14 cellular contexts compared by ENCODE assay signal in genomic region chr17:64368277-64368676, GRCh38. TPM values are rescaled to one million over a fixed set of nuclear protein-coding genes. Genes with fewer than 3 reads are reported as not detected.
A peak's percentile ranks its signal among the peaks of the same experiment; 100 is the strongest.
DNase-seq lines count a peak whose midpoint lies in the region; ATAC-seq, FAIRE-seq and TF ChIP-seq lines count a peak whose summit lies in the region.
"Had no signal": no experiment of that assay in that cellular context is flagged by ENCODE, and none has a peak within 500 bp of the region (broad histone marks: within the 10 kb centered on the region; RNA-seq: fewer than 3 reads in every experiment).

No MANE protein-coding gene starts in this region.

- CTCF ChIA-PET in activated CD8-positive, alpha-beta T cell treated with anti-CD3 and anti-CD28 coated beads for 36 hours (lab: Charles Lee) = no interaction called here
- CTCF ChIA-PET in activated CD8-positive, alpha-beta T cell treated with anti-CD3 and anti-CD28 coated beads, Interleukin-2, amount 10 ng/mL, durations not matched to agents 7 days and 5 days (lab: Charles Lee) = interaction anchor here (0.6 to 1.6 kb wide), 2 partner anchors 13 to 50 kb away, joined by 3 to 4 read pairs; no protein-coding TSS in a partner anchor
- CTCF ChIA-PET in HepG2 (lab: Yijun Ruan, JAX; ENCODE audit: low intra/inter-chr PET ratio, low total read pairs) = no interaction called here

- TF ChIP-seq CTCF in activated CD8-positive, alpha-beta T cell treated with anti-CD3 and anti-CD28 coated beads for 36 hours (IDR thresholded peaks at IDR 0.05) = no peak
- TF ChIP-seq CTCF in HepG2 (CRISPR knock-in tag; IDR thresholded peaks at IDR 0.05) (no peak), right lobe of liver (IDR thresholded peaks at IDR 0.05) (no peak)

- TF ChIP-seq POLR2A in HepG2 (IDR thresholded peaks at IDR 0.05; ENCODE audit: insufficient read depth in 1 of 2, low read depth in 2 of 2, low read length in 2 of 2) = no peak
- TF ChIP-seq POLR2A in right lobe of liver (IDR thresholded peaks at IDR 0.05) = no peak

- POLR2A ChIA-PET in activated CD8-positive, alpha-beta T cell treated with anti-CD3 and anti-CD28 coated beads for 36 hours (lab: Charles Lee) = no interaction called here
- POLR2A ChIA-PET in activated CD8-positive, alpha-beta T cell treated with anti-CD3 and anti-CD28 coated beads, Interleukin-2, amount 10 ng/mL, durations not matched to agents 7 days and 5 days (lab: Charles Lee) = no interaction called here
- POLR2A ChIA-PET in HepG2 (lab: Yijun Ruan, JAX) = interaction anchor here (0.7 to 1.6 kb wide), 4 partner anchors 18 to 412 kb away, joined by 3 to 24 read pairs (median 4); no protein-coding TSS in a partner anchor
- POLR2A ChIA-PET in naive thymus-derived CD8-positive, alpha-beta T cell (lab: Charles Lee) = no interaction called here

- intact Hi-C loops in activated CD8-positive, alpha-beta T cell treated with anti-CD3 and anti-CD28 coated beads for 36 hours (cut with micrococcal nuclease) = no loop called here
- intact Hi-C loops in HepG2 (cut with micrococcal nuclease; ENCODE audit: unreplicated experiment) = no loop called here
- intact Hi-C loops in right lobe of liver (cut with DNase I) = no loop called here

- no peaks in the 10 kb centered on the region for H3K9me3 ChIP-seq in HepG2 (ENCODE audit: low read length)
- H3K9me3 ChIP-seq in right lobe of liver = no peaks in the 10 kb centered on the region
- H3K9me3 ChIP-seq: HAP-1 had no signal

- BruUV-seq in HepG2 (replicated peaks; lab: Mats Ljungman, UMichigan) = no TSS peak

- FAIRE-seq in HepG2 (lab: Jason Lieb, UNC) = no peak
- FAIRE-seq: GM19239, H1 had no signal

- H3K79me2 ChIP-seq in HepG2 (ENCODE audit: insufficient read depth, low read length) = no peaks in the 10 kb centered on the region

- DNase-seq in activated CD8-positive, alpha-beta T cell treated with anti-CD3 and anti-CD28 coated beads for 36 hours = no peak
- no peak for DNase-seq in activated CD8-positive, alpha-beta T cell treated with anti-CD3 and anti-CD28 coated beads, Interleukin-2, amount 10 ng/mL, durations not matched to agents 7 days and 5 days
- DNase-seq in HepG2 (ENCODE audit: low spot score) = no peak
- DNase-seq in right lobe of liver = no peak
- DNase-seq in naive thymus-derived CD8-positive, alpha-beta T cell = no peak
- DNase-seq in SHP77 (lab: John Stamatoyannopoulos, UW) = no peak
- no peak for DNase-seq in OCI-M2 (lab: John Stamatoyannopoulos, UW; ENCODE audit: unreplicated experiment)
- DNase-seq: DMS53, GF-D8 had no signal

- H3K9me3 Mint-ChIP-seq in activated CD8-positive, alpha-beta T cell treated with anti-CD3 and anti-CD28 coated beads for 36 hours = no peaks in the 10 kb centered on the region
- no peaks in the 10 kb centered on the region for H3K9me3 Mint-ChIP-seq in activated CD8-positive, alpha-beta T cell treated with anti-CD3 and anti-CD28 coated beads, Interleukin-2, amount 10 ng/mL, durations not matched to agents 7 days and 5 days (ENCODE audit: insufficient read depth)
- H3K9me3 Mint-ChIP-seq in naive thymus-derived CD8-positive, alpha-beta T cell = no peaks in the 10 kb centered on the region

- H3K4me3 Mint-ChIP-seq in activated CD8-positive, alpha-beta T cell treated with anti-CD3 and anti-CD28 coated beads for 36 hours = no peak overlapping the region
- H3K4me3 Mint-ChIP-seq in activated CD8-positive, alpha-beta T cell treated with anti-CD3 and anti-CD28 coated beads, Interleukin-2, amount 10 ng/mL, durations not matched to agents 7 days and 5 days = no peak overlapping the region
- no peak overlapping the region for H3K4me3 Mint-ChIP-seq in naive thymus-derived CD8-positive, alpha-beta T cell

- H3K4me1 Mint-ChIP-seq in activated CD8-positive, alpha-beta T cell treated with anti-CD3 and anti-CD28 coated beads for 36 hours (ENCODE audit: low read depth) = peaks cover 29% of the 10 kb centered on the region
- peaks cover 12% of the 10 kb centered on the region for H3K4me1 Mint-ChIP-seq in activated CD8-positive, alpha-beta T cell treated with anti-CD3 and anti-CD28 coated beads, Interleukin-2, amount 10 ng/mL, durations not matched to agents 7 days and 5 days (ENCODE audit: low read depth)
- peaks cover 16 to 40% (median 26%) of the 10 kb centered on the region in 4 donors for H3K4me1 Mint-ChIP-seq in naive thymus-derived CD8-positive, alpha-beta T cell

- no peak for ATAC-seq in activated CD8-positive, alpha-beta T cell treated with anti-CD3 and anti-CD28 coated beads for 36 hours
- no peak for ATAC-seq in activated CD8-positive, alpha-beta T cell treated with anti-CD3 and anti-CD28 coated beads, Interleukin-2, amount 10 ng/mL, durations not matched to agents 7 days and 5 days
- ATAC-seq in HepG2 (no peak), right lobe of liver (no peak)
- ATAC-seq in naive thymus-derived CD8-positive, alpha-beta T cell = no peak

- no peak overlapping the region for H3K4me2 ChIP-seq in HepG2 (ENCODE audit: low read depth, low read length)

- H3K27ac ChIP-seq in HepG2 (ENCODE audit: extremely low read length, insufficient read depth, low read length) (no peak overlapping the region), right lobe of liver (no peak overlapping the region)
- H3K27ac ChIP-seq: 22Rv1, HL-60 had no signal

- H3K36me3 Mint-ChIP-seq in activated CD8-positive, alpha-beta T cell treated with anti-CD3 and anti-CD28 coated beads for 36 hours (ENCODE audit: low read depth) = peaks cover 39% of the 10 kb centered on the region
- H3K36me3 Mint-ChIP-seq in activated CD8-positive, alpha-beta T cell treated with anti-CD3 and anti-CD28 coated beads, Interleukin-2, amount 10 ng/mL, durations not matched to agents 7 days and 5 days (ENCODE audit: low read depth) = peaks cover 59% of the 10 kb centered on the region
- peaks cover 7 to 75% (median 23%) of the 10 kb centered on the region in 3 donors for H3K36me3 Mint-ChIP-seq in naive thymus-derived CD8-positive, alpha-beta T cell

- TF ChIP-seq RAD21 in HepG2 (CRISPR knock-in tag; IDR thresholded peaks at IDR 0.05) = no peak

- TF ChIP-seq EP300 in HepG2 (IDR thresholded peaks at IDR 0.05; ENCODE audit: low read depth in 2 of 2, low read length in 2 of 2) (no peak), HepG2 (CRISPR knock-in tag; IDR thresholded peaks at IDR 0.05; ENCODE audit: borderline replicate concordance) (no peak)

- H3K27me3 ChIP-seq in HepG2 (ENCODE audit: control insufficient read depth in 1 of 2, insufficient read depth in 2 of 2, low read length in 2 of 2) (no peaks in the 10 kb centered on the region), right lobe of liver (no peaks in the 10 kb centered on the region)

- no peak overlapping the region for H2AFZ ChIP-seq in HepG2 (ENCODE audit: low read length)

- H3K27ac Mint-ChIP-seq in activated CD8-positive, alpha-beta T cell treated with anti-CD3 and anti-CD28 coated beads for 36 hours = peak overlapping the region; percentile 38
- H3K27ac Mint-ChIP-seq in activated CD8-positive, alpha-beta T cell treated with anti-CD3 and anti-CD28 coated beads, Interleukin-2, amount 10 ng/mL, durations not matched to agents 7 days and 5 days = no peak overlapping the region
- H3K27ac Mint-ChIP-seq in naive thymus-derived CD8-positive, alpha-beta T cell = peak overlapping the region in 8 of 10 donors; percentile 35 to 79 (median 58)

- in situ Hi-C loops in HepG2 (cut with HindIII; ENCODE audit: extremely low pct_ligation_motif_present, low pct_unique_long_range_greater_than_20kb) = no loop called here

- no peaks in the 10 kb centered on the region for H4K20me1 ChIP-seq in HepG2 (ENCODE audit: insufficient read depth, low read length)

- H3K36me3 ChIP-seq in HepG2 (replicated peaks in 1 of 2; ENCODE audit: control insufficient read depth in 1 of 2, insufficient read depth in 2 of 2, low read length in 2 of 2) (no peaks in the 10 kb centered on the region), right lobe of liver (no peaks in the 10 kb centered on the region)
- H3K36me3 ChIP-seq: HAP-1 had no signal

- H3K9ac ChIP-seq in HepG2 (ENCODE audit: insufficient read depth, low read depth, low read length) = no peak overlapping the region

- H3K4me1 ChIP-seq in HepG2 (ENCODE audit: insufficient read depth, low read length) = peaks cover 18% of the 10 kb centered on the region
- no peaks in the 10 kb centered on the region for H3K4me1 ChIP-seq in right lobe of liver
- H3K4me1 ChIP-seq: HAP-1 had no signal

- 38% methylated on average over 2 of the region's 2 CpGs for WGBS in HepG2 (ENCODE audit: low lambda C conversion rate)
- 38% methylated on average over 2 of the region's 2 CpGs for WGBS in right lobe of liver (ENCODE audit: insufficient coverage, low coverage, low lambda C conversion rate, missing lambda C conversion rate)

- no peaks in the 10 kb centered on the region for H3K27me3 Mint-ChIP-seq in activated CD8-positive, alpha-beta T cell treated with anti-CD3 and anti-CD28 coated beads for 36 hours
- no peaks in the 10 kb centered on the region for H3K27me3 Mint-ChIP-seq in activated CD8-positive, alpha-beta T cell treated with anti-CD3 and anti-CD28 coated beads, Interleukin-2, amount 10 ng/mL, durations not matched to agents 7 days and 5 days (ENCODE audit: low read depth)
- no peaks in the 10 kb centered on the region for H3K27me3 Mint-ChIP-seq in naive thymus-derived CD8-positive, alpha-beta T cell

- H3K4me3 ChIP-seq in HepG2 (replicated peaks in 1 of 3; ENCODE audit: insufficient read depth in 1 of 3, low read depth in 2 of 3, low read length in 3 of 3) = no peak overlapping the region
- no peak overlapping the region for H3K4me3 ChIP-seq in right lobe of liver
- H3K4me3 ChIP-seq: HAP-1 had no signal

RNA-seq across cellular contexts. Expression of gene PECAM1, which starts 22.4 kb away (rescaled TPM):
- total RNA-seq in activated CD8-positive, alpha-beta T cell treated with anti-CD3 and anti-CD28 coated beads for 36 hours = 10 to 100 TPM; 58.2 to 64.4 TPM
- total RNA-seq in activated CD8-positive, alpha-beta T cell treated with anti-CD3 and anti-CD28 coated beads, Interleukin-2, amount 10 ng/mL, durations not matched to agents 7 days and 5 days = 100 to 1,000 TPM; 188 to 197 TPM
- total RNA-seq in HepG2 (2016; rRNA removed; fragmentation: Illumina TruSeq; extraction: Trizol) (0.24 and 0.90 TPM in 2 replicates), right lobe of liver (10 to 100 TPM; 15.9 to 32.9 (median 19.1) TPM)
- total RNA-seq in HepG2 (2016; cell fraction: cytosol; rRNA removed; fragmentation: Illumina TruSeq; extraction: Trizol; ENCODE audit: low read depth) = 0.20 and 0.35 TPM in 2 replicates
- 0.76 and 0.86 TPM in 2 replicates for total RNA-seq in HepG2 (2016; cell fraction: insoluble cytoplasmic fraction; rRNA removed; fragmentation: Illumina TruSeq; extraction: Trizol)
- total RNA-seq in HepG2 (2016; cell fraction: membrane; rRNA removed; fragmentation: Illumina TruSeq; extraction: Trizol) = 0.17 and 0.31 TPM in 2 replicates
- total RNA-seq in HepG2 (2016; cell fraction: nucleus; rRNA removed; fragmentation: Illumina TruSeq; extraction: Trizol) = 0.34 and 1.1 TPM in 2 replicates
- 2.5 and 4.1 TPM in 2 replicates for polyA plus RNA-seq in HepG2 (2011; rRNA removed)
- 2.7 and 2.9 TPM in 2 replicates for polyA plus RNA-seq in HepG2 (2011; cell fraction: cytosol; rRNA removed)
- 0.26 and 1.3 TPM in 2 replicates for polyA plus RNA-seq in HepG2 (2011; cell fraction: nucleus; rRNA removed)
- polyA plus RNA-seq in HepG2 (2012) = 1.8 and 2.5 TPM in 2 replicates
- 0.02 and 0.08 TPM in 2 replicates for polyA plus RNA-seq in HepG2 (2016; cell fraction: cytosol; fragmentation: Illumina TruSeq; extraction: Trizol; ENCODE audit: low read depth)
- polyA plus RNA-seq in HepG2 (2016; cell fraction: insoluble cytoplasmic fraction; fragmentation: Illumina TruSeq; extraction: Trizol; ENCODE audit: low read depth) = 0.19 and 0.47 TPM in 2 replicates
- 0.17 and 0.31 TPM in 2 replicates for polyA plus RNA-seq in HepG2 (2016; cell fraction: membrane; fragmentation: Illumina TruSeq; extraction: Trizol; ENCODE audit: low read depth)
- 0.15 and 0.64 TPM in 2 replicates for polyA plus RNA-seq in HepG2 (2016; cell fraction: nucleus; fragmentation: Illumina TruSeq; extraction: Trizol; ENCODE audit: insufficient read depth, low read depth)
- polyA minus RNA-seq in HepG2 (2011; rRNA and poly(A)+ RNA removed; ENCODE audit: low replicate concordance) = 0.70 and 13.4 TPM in 2 replicates
- polyA minus RNA-seq in HepG2 (2011; cell fraction: cytosol; rRNA and poly(A)+ RNA removed) = 3.4 and 6.4 TPM in 2 replicates
- polyA minus RNA-seq in HepG2 (2011; cell fraction: nucleus; rRNA and poly(A)+ RNA removed) = 0.77 and 1.4 TPM in 2 replicates
- 100 to 1,000 TPM; 172 to 177 TPM for total RNA-seq in naive thymus-derived CD8-positive, alpha-beta T cell
- polyA plus RNA-seq in naive thymus-derived CD8-positive, alpha-beta T cell = 100 to 1,000 TPM; 168 to 264 (median 187) TPM

Comparison
In these comparisons a context has a peak if more than half of its experiments do, and no peak if none do; other contexts are left out.
1. RNA of gene PECAM1, which starts 22.4 kb away (total RNA-seq): 188 to 197 TPM in activated CD8-positive, alpha-beta T cell treated with anti-CD3 and anti-CD28 coated beads, Interleukin-2, amount 10 ng/mL, durations not matched to agents 7 days and 5 days, 172 to 177 TPM in naive thymus-derived CD8-positive, alpha-beta T cell, 58.2 to 64.4 TPM in activated CD8-positive, alpha-beta T cell treated with anti-CD3 and anti-CD28 coated beads for 36 hours and 15.9 to 32.9 TPM in right lobe of liver; 0.17 to 1.1 TPM in HepG2; every median in the first group is over 4 times any median in the second.